23 cellular contexts compared by ENCODE assay signal in the genomic region with DNA sequence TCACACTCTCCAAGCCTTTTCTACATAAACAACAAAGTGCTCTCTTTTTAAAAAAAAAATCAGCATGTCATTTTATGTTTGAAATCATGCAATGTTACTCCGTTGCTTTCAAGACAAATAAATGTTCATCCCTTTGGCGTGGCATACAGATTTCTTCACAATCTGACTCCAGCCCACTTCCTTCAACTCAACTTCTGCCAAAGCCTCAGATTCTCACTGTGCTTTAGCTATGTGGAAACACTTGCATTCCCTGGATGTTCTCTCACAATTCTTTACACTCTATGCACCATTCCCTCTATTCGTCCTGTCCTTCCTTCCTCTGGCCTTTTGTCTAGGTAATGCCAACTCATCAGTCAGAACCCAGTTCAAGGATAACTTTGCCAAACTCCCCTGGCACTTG.
DNase-seq lines count a peak whose midpoint lies in the region; ATAC-seq, FAIRE-seq and TF ChIP-seq lines count a peak whose summit lies in the region.
"Had no signal": no experiment of that assay in that cellular context is flagged by ENCODE, and none has a peak within 500 bp of the region (broad histone marks: within the 10 kb centered on the region; RNA-seq: fewer than 3 reads in every experiment).

No MANE protein-coding gene starts in this region.

- H3K9me3 Mint-ChIP-seq in endodermal cell = no peaks in the 10 kb centered on the region
- H3K9me3 Mint-ChIP-seq in CD4-positive, alpha-beta T cell = no peaks in the 10 kb centered on the region
- H3K9me3 Mint-ChIP-seq: activated naive CD4-positive, alpha-beta T cell treated with anti-CD3 and anti-CD28 coated beads for 36 hours had no signal

- TF ChIP-seq CTCF in endodermal cell (conservative IDR thresholded peaks at IDR 0.05) (no peak), lung (IDR thresholded peaks at IDR 0.05; ENCODE audit: control extremely low read depth, extremely low read depth) (no peak), A673 (conservative IDR thresholded peaks at IDR 0.05; ENCODE audit: low read depth, low read length) (no peak)
- no peak for TF ChIP-seq CTCF in CD4-positive, alpha-beta T cell (IDR thresholded peaks at IDR 0.05)

- H3K4me1 ChIP-seq in endodermal cell (ENCODE audit: control insufficient read depth, insufficient read depth, low read length) (no peaks in the 10 kb centered on the region), lung (ENCODE audit: control insufficient read depth in 2 of 2, insufficient read depth in 2 of 2, low read length in 2 of 2) (peaks cover 0 to 2% of the 10 kb centered on the region in 2 donors), A673 (ENCODE audit: insufficient read depth, low read length, poor library complexity, severe bottlenecking) (no peaks in the 10 kb centered on the region)
- H3K4me1 ChIP-seq: Caco-2 had no signal

- H3K36me3 Mint-ChIP-seq in endodermal cell (ENCODE audit: low read depth) = no peaks in the 10 kb centered on the region
- H3K36me3 Mint-ChIP-seq in CD4-positive, alpha-beta T cell (ENCODE audit: low read depth) = no peaks in the 10 kb centered on the region

- BruUV-seq in A673 (replicated peaks; lab: Mats Ljungman, UMichigan) = no TSS peak

- H3K27me3 ChIP-seq in endodermal cell (ENCODE audit: control insufficient read depth, insufficient read depth, low read length, poor library complexity, severe bottlenecking) (no peaks in the 10 kb centered on the region), lung (ENCODE audit: control insufficient read depth, insufficient read depth) (no peaks in the 10 kb centered on the region), A673 (replicated peaks; ENCODE audit: insufficient read depth, low read depth, low read length, poor library complexity) (no peaks in the 10 kb centered on the region)
- no peaks in the 10 kb centered on the region for H3K27me3 ChIP-seq in CD4-positive, alpha-beta T cell (ENCODE audit: control insufficient read depth, insufficient read depth, low read length)
- H3K27me3 ChIP-seq: heart right ventricle, tibial nerve had no signal

- WGBS in endodermal cell (ENCODE audit: insufficient coverage in 1 of 2, insufficient read length in 1 of 2), 2 experiments = 85 to 88% methylated on average over 3 of the region's 3 CpGs
- WGBS in lung, 2 donors = 31 to 40% methylated on average over 3 of the region's 3 CpGs

- H3K9ac ChIP-seq in endodermal cell (ENCODE audit: extremely low read depth, low read length, poor library complexity, severe bottlenecking) = no peak overlapping the region

- CTCF ChIA-PET in CD4-positive, alpha-beta T cell (lab: Charles Lee) = no interaction called here
- CTCF ChIA-PET in A673 (lab: Charles Lee) = no interaction called here

- POLR2A ChIA-PET in CD4-positive, alpha-beta T cell (lab: Charles Lee) = no interaction called here
- POLR2A ChIA-PET in A673 (lab: Charles Lee; ENCODE audit: low non-redundant PET) = no interaction called here

- intact Hi-C loops in CD4-positive, alpha-beta T cell (cut with DNase I, micrococcal nuclease) = no loop called here
- intact Hi-C loops in A673 (cut with micrococcal nuclease; ENCODE audit: unreplicated experiment) = no loop called here

- peaks cover 4% of the 10 kb centered on the region for H3K4me1 Mint-ChIP-seq in endodermal cell
- H3K4me1 Mint-ChIP-seq in CD4-positive, alpha-beta T cell (ENCODE audit: low read depth) = no peaks in the 10 kb centered on the region

- no peaks in the 10 kb centered on the region for H3K9me3 ChIP-seq in endodermal cell (ENCODE audit: control insufficient read depth, low read length)
- peaks cover 0 to 2% of the 10 kb centered on the region in 2 donors for H3K9me3 ChIP-seq in lung (ENCODE audit: control insufficient read depth in 2 of 2, insufficient read depth in 1 of 2, low read length in 1 of 2)
- H3K9me3 ChIP-seq in CD4-positive, alpha-beta T cell (ENCODE audit: control insufficient read depth, low read length) = no peaks in the 10 kb centered on the region
- H3K9me3 ChIP-seq in A673 (ENCODE audit: low read depth, low read length, poor library complexity, severe bottlenecking) = no peaks in the 10 kb centered on the region
- H3K9me3 ChIP-seq: Caco-2, heart right ventricle, tibial nerve had no signal

- peak overlapping the region; percentile 99 for H3K27ac ChIP-seq in endodermal cell (ENCODE audit: low read depth, low read length)
- no peak overlapping the region for H3K27ac ChIP-seq in lung (ENCODE audit: low read depth in 1 of 2, low read length in 1 of 2)
- H3K27ac ChIP-seq in CD4-positive, alpha-beta T cell (ENCODE audit: low read depth, low read length) = no peak overlapping the region
- H3K27ac ChIP-seq in A673 (ENCODE audit: low read depth, low read length, poor library complexity, severe bottlenecking) = no peak overlapping the region
- H3K27ac ChIP-seq: epithelial cell of prostate had no signal

- FAIRE-seq in HTR-8/SVneo (lab: Jason Lieb, UNC) = no peak
- FAIRE-seq: GM19239, H54, TTC549 had no signal

- DNase-seq in AG08395 (ENCODE audit: low spot score) = peak; percentile 71
- peak; percentile 44 for DNase-seq in GM04504 (ENCODE audit: low read depth)
- DNase-seq in endodermal cell = no peak
- DNase-seq in lung (ENCODE audit: low spot score) = no peak
- no peak for DNase-seq in NAMALWA (ENCODE audit: low spot score)
- DNase-seq in CD4-positive, alpha-beta T cell = no peak
- no peak for DNase-seq in HTR-8/SVneo (ENCODE audit: insufficient read length, low spot score)
- no peak for DNase-seq in A673 (ENCODE audit: low spot score)
- DNase-seq: activated CD4-positive, alpha-beta T cell treated with anti-CD3 and anti-CD28 coated beads, Interleukin-2, amount 50 U/mL, for 1 hour; activated naive CD4-positive, alpha-beta T cell treated with anti-CD3 and anti-CD28 coated beads for 36 hours; Caco-2; dermis blood vessel endothelial cell; EL; heart right ventricle; kidney glomerular epithelial cell; NCI-H146; stimulated activated CD4-positive, alpha-beta T cell treated with anti-CD3 and anti-CD28 coated beads, Interleukin-15, amount 100 ng/mL, for 24 hours; stimulated activated naive CD4-positive, alpha-beta T cell had no signal

- H3K4me3 Mint-ChIP-seq in endodermal cell = no peak overlapping the region
- no peak overlapping the region for H3K4me3 Mint-ChIP-seq in CD4-positive, alpha-beta T cell
- H3K4me3 Mint-ChIP-seq: activated naive CD4-positive, alpha-beta T cell treated with anti-CD3 and anti-CD28 coated beads for 36 hours had no signal

- H3K36me3 ChIP-seq in endodermal cell (ENCODE audit: control insufficient read depth, insufficient read depth, low read length) (no peaks in the 10 kb centered on the region), lung (ENCODE audit: control insufficient read depth in 2 of 2, insufficient read depth in 2 of 2, low read length in 2 of 2) (no peaks in the 10 kb centered on the region), A673 (ENCODE audit: insufficient read depth, low read length, poor library complexity, severe bottlenecking) (no peaks in the 10 kb centered on the region)
- H3K36me3 ChIP-seq: heart right ventricle, tibial nerve had no signal

- no peak overlapping the region for H3K27ac Mint-ChIP-seq in endodermal cell
- H3K27ac Mint-ChIP-seq in CD4-positive, alpha-beta T cell = no peak overlapping the region
- H3K27ac Mint-ChIP-seq: activated naive CD4-positive, alpha-beta T cell treated with anti-CD3 and anti-CD28 coated beads for 36 hours had no signal

- H3K4me3 ChIP-seq in endodermal cell (ENCODE audit: low read length) = no peak overlapping the region
- H3K4me3 ChIP-seq in lung = no peak overlapping the region
- H3K4me3 ChIP-seq in A673 (ENCODE audit: low read depth, low read length, poor library complexity, severe bottlenecking) = no peak overlapping the region
- H3K4me3 ChIP-seq: tibial nerve had no signal

- ATAC-seq in lung (ENCODE audit: insufficient read depth, low FRiP score) = peak; percentile 65
- ATAC-seq in CD4-positive, alpha-beta T cell (ENCODE audit: poor library complexity) = no peak

- peaks cover 2% of the 10 kb centered on the region for H3K27me3 Mint-ChIP-seq in endodermal cell (ENCODE audit: insufficient read depth)
- H3K27me3 Mint-ChIP-seq in CD4-positive, alpha-beta T cell = peaks cover 6% of the 10 kb centered on the region

Comparison
In these comparisons a context has a peak if more than half of its experiments do, and no peak if none do; other contexts are left out.
1. DNase-seq: peak in AG08395 (single experiment) and GM04504 (single experiment); none in endodermal cell (single experiment), lung (single experiment), NAMALWA (single experiment), CD4-positive, alpha-beta T cell (0 of 10), HTR-8/SVneo (single experiment) and A673 (single experiment).